8 cellular contexts compared by ENCODE assay signal in genomic region chr11:65448418-65449196, GRCh38. TPM values are rescaled to one million over a fixed set of nuclear protein-coding genes. Genes with fewer than 3 reads are reported as not detected.
DNase-seq lines count a peak whose midpoint lies in the region; ATAC-seq and TF ChIP-seq lines count a peak whose summit lies in the region.

No MANE protein-coding gene starts in this region.

- no peak for TF ChIP-seq CTCF in adrenal gland (IDR thresholded peaks at IDR 0.05)
- TF ChIP-seq CTCF in hepatocyte (IDR thresholded peaks at IDR 0.05; ENCODE audit: poor library complexity) = no peak

- H3K79me2 ChIP-seq in hepatocyte = no peaks in the 10 kb centered on the region

- 81 to 94% (median 89%) methylated on average over 3 to 5 of the region's 5 CpGs for WGBS in adrenal gland, 4 donors
- WGBS in hepatocyte (ENCODE audit: low lambda C conversion rate, missing lambda C conversion rate) = 85% methylated on average over 5 of the region's 5 CpGs

- peak in 1 of 2 donors; percentile 7 for TF ChIP-seq POLR2A in adrenal gland (IDR thresholded peaks at IDR 0.05)

- intact Hi-C loops in adrenal gland (cut with DNase I) = no loop called here

- in situ Hi-C loops in KBM-7 (cut with MboI; ENCODE audit: low pct_unique_long_range_greater_than_20kb, low sequenced_read_pairs) = no loop called here

- no peaks in the 10 kb centered on the region for H3K9me2 ChIP-seq in hepatocyte (replicated peaks; ENCODE audit: insufficient read depth)

- peak; percentile 29 for DNase-seq in KBM-7
- DNase-seq in adrenal gland = peak; percentile 40 to 75 (median 72)
- DNase-seq in hepatocyte (ENCODE audit: low spot score) = peak; percentile 64
- no peak for DNase-seq in stimulated activated naive CD8-positive, alpha-beta T cell treated with anti-CD3 and anti-CD28 coated beads, Interleukin-15, amount 100 ng/mL, for 72 hours
- no peak for DNase-seq in occipital lobe (lab: John Stamatoyannopoulos, UW)
- DNase-seq in NCI-H748 treated with DMSO at 0.1 percent for 48 hours (lab: John Stamatoyannopoulos, UW) = no peak

- no peak overlapping the region for H3K4me2 ChIP-seq in hepatocyte

- no peaks in the 10 kb centered on the region for H3K27me3 Mint-ChIP-seq in stimulated activated naive CD8-positive, alpha-beta T cell treated with anti-CD3 and anti-CD28 coated beads, Interleukin-15, amount 100 ng/mL, for 72 hours

- H3K4me3 ChIP-seq in adrenal gland (no peak overlapping the region), hepatocyte (no peak overlapping the region)

- peaks cover 3% of the 10 kb centered on the region for H4K20me1 ChIP-seq in hepatocyte (ENCODE audit: insufficient read depth, poor library complexity, severe bottlenecking)

- H3K9me3 Mint-ChIP-seq in stimulated activated naive CD8-positive, alpha-beta T cell treated with anti-CD3 and anti-CD28 coated beads, Interleukin-15, amount 100 ng/mL, for 72 hours = peaks cover 0 to 9% of the 10 kb centered on the region in 2 donors

- ATAC-seq in stimulated activated naive CD8-positive, alpha-beta T cell treated with anti-CD3 and anti-CD28 coated beads, Interleukin-15, amount 100 ng/mL, for 72 hours = peak; percentile 44
- ATAC-seq in GM21360 (IDR thresholded peaks at IDR 0.05; ENCODE audit: unreplicated experiment) (no peak), HG03565 (IDR thresholded peaks at IDR 0.05; ENCODE audit: unreplicated experiment) (no peak)

- no peaks in the 10 kb centered on the region for H3K9me3 ChIP-seq in adrenal gland (replicated peaks in 1 of 3)
- no peaks in the 10 kb centered on the region for H3K9me3 ChIP-seq in hepatocyte (ENCODE audit: low read depth)

- no peaks in the 10 kb centered on the region for H3K27me3 ChIP-seq in adrenal gland
- H3K27me3 ChIP-seq in hepatocyte = no peaks in the 10 kb centered on the region

- H3K27ac ChIP-seq in adrenal gland = peak overlapping the region in 4 of 5 donors; percentile 38 to 100 (median 54)
- H3K27ac ChIP-seq in hepatocyte = peak overlapping the region; percentile 53

- peaks cover 0 to 18% of the 10 kb centered on the region in 2 donors for H3K36me3 ChIP-seq in adrenal gland (replicated peaks in 1 of 2)
- no peaks in the 10 kb centered on the region for H3K36me3 ChIP-seq in hepatocyte (replicated peaks; ENCODE audit: insufficient read depth, low read depth)

- H3K4me1 ChIP-seq in adrenal gland (replicated peaks in 1 of 2) (peaks cover 0 to 8% of the 10 kb centered on the region in 2 donors), hepatocyte (ENCODE audit: insufficient read depth) (peaks cover 8% of the 10 kb centered on the region)

- H3K27ac Mint-ChIP-seq in stimulated activated naive CD8-positive, alpha-beta T cell treated with anti-CD3 and anti-CD28 coated beads, Interleukin-15, amount 100 ng/mL, for 72 hours = peak overlapping the region in 1 of 2 donors; percentile 6

- H2AFZ ChIP-seq in hepatocyte = no peak overlapping the region

- H3K4me1 Mint-ChIP-seq in stimulated activated naive CD8-positive, alpha-beta T cell treated with anti-CD3 and anti-CD28 coated beads, Interleukin-15, amount 100 ng/mL, for 72 hours = peaks cover 55% of the 10 kb centered on the region

- H3K4me3 Mint-ChIP-seq in stimulated activated naive CD8-positive, alpha-beta T cell treated with anti-CD3 and anti-CD28 coated beads, Interleukin-15, amount 100 ng/mL, for 72 hours = no peak overlapping the region

RNA-seq across cellular contexts. Expression of gene NEAT1, which starts 26.0 kb away (rescaled TPM):
- total RNA-seq in adrenal gland (1,000 to 10,000 TPM in 3 of 8 donors, 100 to 1,000 TPM in 4, 10 to 100 TPM in 1; 64.3 to 1,661 (median 335) TPM), hepatocyte (104 and 130 TPM in 2 replicates), occipital lobe (3.6 TPM)
- polyA plus RNA-seq in adrenal gland (1,000 to 10,000 TPM in 2 of 3 donors, 100 to 1,000 TPM in 1; 216 to 6,838 (median 2,645) TPM), hepatocyte (168 and 209 TPM in 2 replicates)

RNA-seq across cellular contexts. Expression of gene MALAT1, which starts 50.2 kb away (rescaled TPM):
- over 10,000 TPM in 5 of 8 donors, 1,000 to 10,000 TPM in 3; 5,921 to 17,143 (median 10,900) TPM for total RNA-seq in adrenal gland
- 1,000 to 10,000 TPM in 1 of 3 donors, 100 to 1,000 TPM in 2; 237 to 9,519 (median 973) TPM for polyA plus RNA-seq in adrenal gland
- 8,000 and 8,677 TPM in 2 replicates for total RNA-seq in hepatocyte
- 16,690 and 29,129 TPM in 2 replicates for polyA plus RNA-seq in hepatocyte
- 11,800 TPM for total RNA-seq in occipital lobe

Comparison
In these comparisons a context has a peak if more than half of its experiments do, and no peak if none do; other contexts are left out.
1. DNase-seq: peak in KBM-7 (single experiment), adrenal gland (7 of 7) and hepatocyte (single experiment); none in stimulated activated naive CD8-positive, alpha-beta T cell treated with anti-CD3 and anti-CD28 coated beads, Interleukin-15, amount 100 ng/mL, for 72 hours (0 of 2), occipital lobe (single experiment) and NCI-H748 treated with DMSO at 0.1 percent for 48 hours (single experiment).
2. RNA of gene NEAT1, which starts 26.0 kb away (total RNA-seq): 64.3 to 1,661 TPM in adrenal gland and 104 to 130 TPM in hepatocyte; 3.6 TPM in occipital lobe (single experiment); every median in the first group is over 10 times any median in the second.